ENCODE assay signal across 8 cellular contexts in genomic region chr1:108000620-108001105, GRCh38. TPM values are rescaled to one million over a fixed set of nuclear protein-coding genes. Genes with fewer than 3 reads are reported as not detected.
DNase-seq lines count a peak whose midpoint lies in the region; ATAC-seq, FAIRE-seq and TF ChIP-seq lines count a peak whose summit lies in the region.

No MANE protein-coding gene starts in this region.

- ATAC-seq in left ventricle myocardium superior (peak; percentile 64), HG02970 (IDR thresholded peaks at IDR 0.05; ENCODE audit: low FRiP score, unreplicated experiment) (no peak), GM18870 (IDR thresholded peaks at IDR 0.05; ENCODE audit: unreplicated experiment) (no peak), GM19351 (IDR thresholded peaks at IDR 0.05; ENCODE audit: unreplicated experiment) (no peak)

- FAIRE-seq in urothelium cell line (lab: Jason Lieb, UNC), result no peak

- DNase-seq in SHP77 (lab: John Stamatoyannopoulos, UW) (peak; percentile 11 to 19), SHP77 treated with DMSO at 0.1 percent for 48 hours (lab: John Stamatoyannopoulos, UW) (no peak), left ventricle myocardium superior (peak; percentile 67), urothelium cell line (ENCODE audit: low spot score) (peak; percentile 64)

- TF ChIP-seq CTCF in VCaP (conservative IDR thresholded peaks at IDR 0.05), result no peak

- intact Hi-C loops in left ventricle myocardium superior (cut with micrococcal nuclease), result no loop called here

- H3K27ac ChIP-seq in VCaP, result peak overlapping the region; percentile 22; the same call in 1 of the 2 replicates

RNA-seq across cellular contexts. Expression of gene VAV3, which starts 35.7 kb away (rescaled TPM):
- total RNA-seq in left ventricle myocardium superior, result 2.1 TPM
